Comparison of ENCODE assay signal across 37 cellular contexts in the genomic region with DNA sequence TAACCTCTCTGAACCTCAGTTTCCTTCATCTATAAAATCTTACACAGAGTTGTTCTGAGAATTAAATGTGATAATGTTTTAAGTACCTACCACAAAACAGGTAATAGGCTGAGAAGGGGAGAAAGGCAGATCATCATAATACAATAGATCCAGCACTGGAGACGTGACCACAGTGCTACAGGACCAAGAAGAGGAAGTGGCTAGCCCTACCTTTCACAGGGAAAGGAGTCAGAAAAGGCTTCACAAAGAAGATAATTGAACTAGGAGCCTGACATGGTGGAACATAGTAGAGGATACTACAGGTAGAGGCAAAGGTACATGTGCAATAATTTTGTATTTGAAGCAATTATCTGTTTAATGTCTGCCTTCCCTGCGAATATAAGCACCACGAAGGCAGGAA.
"Had no signal": no experiment of that assay in that cellular context is flagged by ENCODE, and none has a peak within 500 bp of the region (broad histone marks: within the 10 kb centered on the region; RNA-seq: fewer than 3 reads in every experiment).

No MANE protein-coding gene starts in this region.

- H3K27ac ChIP-seq: adrenal gland, body of pancreas, KMS-11, Peyer's patch, SJSA1 had no signal

- H3K9ac ChIP-seq: KMS-11, SK-N-SH had no signal

- H3K27me3 ChIP-seq: adrenal gland, body of pancreas, Peyer's patch, SJSA1 had no signal

- ATAC-seq: activated naive CD4-positive, alpha-beta T cell treated with anti-CD3 and anti-CD28 coated beads, Interleukin-2, amount 50 U/mL, for 72 hours; activated T-helper 17 cell treated with anti-CD3 and anti-CD28 coated beads, Interleukin-2, amount 50 U/mL, for 72 hours; body of pancreas; PC-3 had no signal

- H3K9me3 ChIP-seq: adrenal gland, body of pancreas, Peyer's patch, SJSA1, SK-N-SH had no signal

- H3K4me1 ChIP-seq: adrenal gland, Peyer's patch, SJSA1 had no signal

- DNase-seq: activated B cell treated with CpG ODN at 0.5 μM for 24 hours; activated CD4-positive, alpha-beta memory T cell treated with anti-CD3 and anti-CD28 coated beads for 36 hours; activated CD4-positive, alpha-beta T cell treated with anti-CD3 and anti-CD28 coated beads for 4 hours; activated CD4-positive, alpha-beta T cell treated with anti-CD3 and anti-CD28 coated beads, Interleukin-2, amount 50 U/mL, for 1 hour; activated CD4-positive, CD25-positive, alpha-beta regulatory T cell treated with anti-CD3 and anti-CD28 coated beads, Interleukin-2, amount 50 U/mL, for 72 hours; activated CD8-positive, alpha-beta memory T cell treated with anti-CD3 and anti-CD28 coated beads, Interleukin-2, amount 50 U/mL, for 48 hours; activated effector memory CD4-positive, alpha-beta T cell treated with anti-CD3 and anti-CD28 coated beads, Interleukin-2, amount 50 U/mL, for 16 hours; activated naive CD4-positive, alpha-beta T cell; activated T-cell treated with anti-CD3 and anti-CD28 coated beads, Interleukin-2, amount 50 U/mL, for 48 hours; adrenal gland; body of pancreas; caudate nucleus; MV-4-11; NCI-H1092 treated with DMSO at 0.1 percent for 48 hours; NCI-H1417; NCI-H146; NCI-H187; NCI-H2029 treated with DMSO at 0.1 percent for 48 hours; NCI-H226; NCI-H524 treated with DMSO at 0.1 percent for 48 hours; PC-3; Peyer's patch; RPMI8226; SHP77 treated with DMSO at 0.1 percent for 48 hours; SK-N-SH; SW 1271; T-helper 1 cell; T-helper 2 cell; T1000 had no signal

- H3K4me2 ChIP-seq: KMS-11, SK-N-SH had no signal

- FAIRE-seq: astrocyte, bronchial epithelial cell, colon, TTC549 had no signal

- H3K4me3 ChIP-seq: adrenal gland, body of pancreas, Peyer's patch, SJSA1 had no signal
